11 cellular contexts compared by ENCODE assay signal in genomic region chr3:49013113-49013737, GRCh38.
"Had no signal": no experiment of that assay in that cellular context is flagged by ENCODE, and none has a peak within 500 bp of the region (broad histone marks: within the 10 kb centered on the region; RNA-seq: fewer than 3 reads in every experiment).

No MANE protein-coding gene starts in this region.

- H3K4me1 ChIP-seq: foreskin keratinocyte had no signal

- FAIRE-seq: endothelial cell of umbilical vein, pancreas, urothelium cell line had no signal

- H3K9me3 ChIP-seq: lower lobe of right lung, pancreas, tibial artery had no signal

- ATAC-seq: lower lobe of right lung had no signal

- DNase-seq: amygdala; cortex of kidney; effector CD4-positive, alpha-beta T cell; lower lobe of right lung; tibial artery had no signal

- H3K27ac ChIP-seq: foreskin keratinocyte, lower lobe of right lung, neural progenitor cell, tibial artery, WERI-Rb-1 had no signal

- H3K4me2 ChIP-seq: neural progenitor cell had no signal

- H3K9ac ChIP-seq: neural progenitor cell had no signal

- H3K27me3 ChIP-seq: foreskin keratinocyte, neural progenitor cell, pancreas, tibial artery had no signal

- H3K4me3 ChIP-seq: lower lobe of right lung, neural progenitor cell, pancreas, tibial artery had no signal

- H2AFZ ChIP-seq: neural progenitor cell had no signal

- H3K36me3 ChIP-seq: neural progenitor cell had no signal
